ENCODE assay signal across 8 cellular contexts in the genomic region with DNA sequence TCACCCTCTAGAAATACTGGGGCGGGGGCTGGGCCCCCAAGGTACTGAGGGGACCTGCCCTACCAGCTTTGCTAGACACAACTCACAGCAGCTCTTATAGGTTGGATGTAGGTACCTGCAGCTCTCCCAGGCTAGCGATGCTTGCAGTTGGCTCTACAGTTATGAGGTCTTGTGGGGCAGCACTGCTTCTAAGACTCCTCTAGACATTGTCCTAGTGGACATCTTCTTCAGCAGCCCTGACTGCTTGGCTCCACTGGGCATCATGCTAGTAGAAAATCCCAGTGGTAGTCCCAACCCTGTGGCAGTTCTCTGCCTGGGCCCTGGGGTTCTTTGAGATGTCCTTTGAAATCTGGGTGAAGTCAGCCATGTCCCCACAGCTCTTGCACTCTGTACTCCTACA.
"Had no signal": no experiment of that assay in that cellular context is flagged by ENCODE, and none has a peak within 500 bp of the region (broad histone marks: within the 10 kb centered on the region; RNA-seq: fewer than 3 reads in every experiment).

No MANE protein-coding gene starts in this region.

- H3K27ac Mint-ChIP-seq: HFFc6 had no signal

- H3K4me3 Mint-ChIP-seq: HFFc6 had no signal

- DNase-seq: GM23248, GOT3, H7, HFFc6, IMR-90 had no signal

- H3K36me3 ChIP-seq: HAP-1 had no signal

- H3K27ac ChIP-seq: GM23248 had no signal

- H3K4me1 ChIP-seq: HAP-1 had no signal

- H3K4me3 ChIP-seq: GM23248, HAP-1, K562 had no signal

- ATAC-seq: HCT116, K562 had no signal

- H3K9me3 ChIP-seq: HAP-1 had no signal
